Comparison of ENCODE assay signal across 8 cellular contexts in the genomic region with DNA sequence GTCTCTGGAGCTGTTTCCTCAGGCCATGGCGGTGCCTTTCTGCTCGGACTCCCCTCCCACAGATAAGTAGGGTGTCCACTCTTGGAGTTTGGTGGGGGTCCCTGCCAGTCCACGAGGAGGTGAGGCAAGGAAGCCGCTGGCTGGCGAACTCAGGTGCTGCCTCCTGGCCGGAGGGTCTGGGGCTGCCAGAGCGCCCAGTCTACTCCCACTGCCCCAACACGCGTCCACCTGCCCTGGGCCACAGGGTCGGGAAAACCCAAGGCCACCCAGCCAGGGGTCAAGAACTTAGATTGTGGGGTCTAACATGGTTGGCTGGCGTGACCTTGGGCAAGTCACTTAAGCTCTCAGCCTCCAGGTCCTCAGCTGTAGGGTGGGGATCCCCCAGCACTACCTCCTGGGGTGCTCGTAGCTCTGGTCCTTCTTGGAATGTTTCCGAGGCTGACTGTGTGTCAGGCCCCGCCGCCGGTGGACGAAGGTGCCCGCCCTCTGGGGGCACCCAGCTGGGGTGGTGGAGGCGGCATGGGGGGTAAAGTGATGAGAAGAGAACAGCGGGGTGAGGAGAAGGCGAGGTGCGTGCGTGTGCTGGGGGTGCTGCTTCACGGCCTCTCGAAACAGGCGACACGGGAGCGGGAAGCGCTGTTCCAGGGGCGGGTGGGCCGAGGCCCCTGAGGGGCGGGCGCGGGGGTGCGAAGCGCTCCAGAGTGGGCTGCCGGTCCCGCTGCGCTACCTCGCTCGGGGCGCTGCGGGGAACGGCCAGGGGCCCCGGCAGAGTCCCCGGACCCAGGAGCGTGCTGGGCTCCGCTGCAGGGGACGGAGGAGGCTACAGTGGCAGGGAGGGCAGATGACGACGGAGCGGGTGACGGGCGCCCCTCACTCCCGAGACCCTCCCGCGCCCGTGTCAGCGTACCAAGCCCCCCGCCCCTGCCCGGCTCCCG. TPM values are rescaled to one million over a fixed set of nuclear protein-coding genes. Genes with fewer than 3 reads are reported as not detected.
DNase-seq lines count a peak whose midpoint lies in the region; ATAC-seq, FAIRE-seq and TF ChIP-seq lines count a peak whose summit lies in the region.

No MANE protein-coding gene starts in this region.

- H3K79me2 ChIP-seq in OCI-LY7 (ENCODE audit: insufficient read depth, low read depth, low read length) = no peaks in the 10 kb centered on the region

- H3K4me2 ChIP-seq in OCI-LY7 (ENCODE audit: low read length) = peak overlapping the region; percentile 63

- no peaks in the 10 kb centered on the region for H3K9me2 ChIP-seq in OCI-LY7 (ENCODE audit: insufficient read depth, low read length)

- 50 to 67% methylated on average over 1 to 3 of the region's 62 CpGs for WGBS in esophagus squamous epithelium, 2 donors
- WGBS in psoas muscle, 3 donors = 17 to 39% (median 29%) methylated on average over 25 to 62 of the region's 62 CpGs

- POLR2A ChIA-PET in OCI-LY7 (lab: Charles Lee) = interaction anchor here (0.6 kb wide), 1 partner anchor 179 kb away, joined by 3 read pairs; a partner anchor contains a TSS

- DNase-seq in activated effector memory CD4-positive, alpha-beta T cell treated with anti-CD3 and anti-CD28 coated beads, Interleukin-2, amount 50 U/mL, for 16 hours = peak; percentile 66
- no peak for DNase-seq in activated effector memory CD4-positive, alpha-beta T cell treated with Interleukin-2 at 50 U/mL for 16 hours
- DNase-seq in OCI-LY7 (ENCODE audit: low spot score) (no peak), esophagus squamous epithelium (lab: John Stamatoyannopoulos, UW) (no peak), psoas muscle (no peak), D721Med (ENCODE audit: insufficient read length, low spot score) (no peak), DMS153 (lab: John Stamatoyannopoulos, UW) (no peak), kidney glomerular epithelial cell (lab: John Stamatoyannopoulos, UW) (no peak)

- peaks cover 0 to 52% (median 2%) of the 10 kb centered on the region in 4 donors for H3K27me3 ChIP-seq in esophagus squamous epithelium
- peaks cover 0 to 18% (median 1%) of the 10 kb centered on the region in 3 donors for H3K27me3 ChIP-seq in psoas muscle (ENCODE audit: insufficient read depth in 3 of 3, low read length in 2 of 3)

- no peak for TF ChIP-seq CTCF in OCI-LY7 (conservative IDR thresholded peaks at IDR 0.05; ENCODE audit: low read length)
- no peak for TF ChIP-seq CTCF in esophagus squamous epithelium (IDR thresholded peaks at IDR 0.05)
- no peak for TF ChIP-seq CTCF in psoas muscle (IDR thresholded peaks at IDR 0.05)
- no peak for TF ChIP-seq CTCF in D721Med (IDR thresholded peaks at IDR 0.05; ENCODE audit: insufficient read depth, missing control alignments)

- no peaks in the 10 kb centered on the region for H3K36me3 ChIP-seq in OCI-LY7 (ENCODE audit: insufficient read depth, low read length)
- no peaks in the 10 kb centered on the region for H3K36me3 ChIP-seq in esophagus squamous epithelium
- no peaks in the 10 kb centered on the region for H3K36me3 ChIP-seq in psoas muscle (ENCODE audit: insufficient read depth in 1 of 2, low read depth in 1 of 2)

- no peak for TF ChIP-seq POLR2A in esophagus squamous epithelium (IDR thresholded peaks at IDR 0.05)

- intact Hi-C loops in OCI-LY7 (cut with micrococcal nuclease; ENCODE audit: unreplicated experiment) = no loop called here
- intact Hi-C loops in esophagus squamous epithelium (cut with DNase I) = no loop called here
- intact Hi-C loops in psoas muscle (cut with DNase I) = loop anchor here (5.0 kb wide), 1 partner anchor 34 kb away; no protein-coding TSS in a partner anchor

- H2AFZ ChIP-seq in OCI-LY7 (ENCODE audit: low read length) = no peak overlapping the region; the same call in 1 of the 2 replicates

- no peaks in the 10 kb centered on the region for H4K20me1 ChIP-seq in OCI-LY7 (ENCODE audit: insufficient read depth, low read length)

- H3K4me3 ChIP-seq in OCI-LY7 (ENCODE audit: low read depth, low read length, poor library complexity, severe bottlenecking) (peak overlapping the region; percentile 67), esophagus squamous epithelium (peak overlapping the region; percentile 27 to 71 (median 58)), psoas muscle (peak overlapping the region; percentile 73)

- no peaks in the 10 kb centered on the region for H3K9me3 ChIP-seq in OCI-LY7 (ENCODE audit: low read length)
- H3K9me3 ChIP-seq in esophagus squamous epithelium = no peaks in the 10 kb centered on the region
- H3K9me3 ChIP-seq in psoas muscle = no peaks in the 10 kb centered on the region

- ATAC-seq in psoas muscle = no peak

- FAIRE-seq in D721Med (lab: Jason Lieb, UNC) = no peak

- peaks cover 14% of the 10 kb centered on the region for H3K4me1 ChIP-seq in OCI-LY7 (ENCODE audit: insufficient read depth, low read length, poor library complexity, severe bottlenecking)
- peaks cover 19 to 50% (median 24%) of the 10 kb centered on the region in 3 donors for H3K4me1 ChIP-seq in esophagus squamous epithelium
- H3K4me1 ChIP-seq in psoas muscle = peaks cover 8% of the 10 kb centered on the region

- CTCF ChIA-PET in OCI-LY7 (lab: Charles Lee; ENCODE audit: unreplicated experiment) = no interaction called here

- no TSS peak for BruUV-seq in OCI-LY7 (replicated peaks; lab: Mats Ljungman, UMichigan)

- H3K27ac ChIP-seq in OCI-LY7 (ENCODE audit: low read depth, low read length, poor library complexity, severe bottlenecking) (no peak overlapping the region), esophagus squamous epithelium (no peak overlapping the region), psoas muscle (no peak overlapping the region)

RNA-seq across cellular contexts. Expression of a gene that starts 1.2 kb away (rescaled TPM):
- total RNA-seq in OCI-LY7 (2014; rRNA removed; shearing (Covaris generic)) = 0.46 TPM in 1 of 2 replicates, not detected in the other
- total RNA-seq in OCI-LY7 (2022) (0.42 and 0.68 TPM in 2 replicates), esophagus squamous epithelium (1 to 10 TPM in 1 of 4 donors, under 1 TPM in 2, not detected in 1; 0.57 to 1.1 (median 0.79) TPM), psoas muscle (1 to 10 TPM in 2 of 4 donors, under 1 TPM in 2; 0.09 to 2.6 (median 1.3) TPM)
- polyA plus RNA-seq in psoas muscle = 10 to 100 TPM in 1 of 3 donors, 1 to 10 TPM in 1, under 1 TPM in 1; 0.86 to 27.9 (median 2.8) TPM

RNA-seq across cellular contexts. Expression of a gene that starts 13.5 kb away (rescaled TPM):
- not detected in 2 replicates for total RNA-seq in OCI-LY7 (2014; rRNA removed; shearing (Covaris generic))
- total RNA-seq in OCI-LY7 (2022) (0.74 and 1.1 TPM in 2 replicates), esophagus squamous epithelium (1 to 10 TPM in 1 of 4 donors, under 1 TPM in 2, not detected in 1; 0.57 to 1.9 (median 0.85) TPM), psoas muscle (1 to 10 TPM; 1.1 to 3.4 (median 1.2) TPM)
- 1 to 10 TPM; 1.5 to 2.0 (median 1.7) TPM for polyA plus RNA-seq in psoas muscle

RNA-seq across cellular contexts. Expression of a gene that starts 55.8 kb away (rescaled TPM):
- total RNA-seq in OCI-LY7 (2014; rRNA removed; shearing (Covaris generic)) = 295 and 423 TPM in 2 replicates
- 288 and 341 TPM in 2 replicates for total RNA-seq in OCI-LY7 (2022)
- 100 to 1,000 TPM in 3 of 4 donors, 10 to 100 TPM in 1; 81.4 to 225 (median 140) TPM for total RNA-seq in esophagus squamous epithelium
- total RNA-seq in psoas muscle = 100 to 1,000 TPM; 114 to 134 (median 116) TPM
- polyA plus RNA-seq in psoas muscle = 100 to 1,000 TPM in 1 of 3 donors, 10 to 100 TPM in 2; 52.6 to 121 (median 68.2) TPM

Comparison
In these comparisons a context has a peak if more than half of its experiments do, and no peak if none do; other contexts are left out.
1. intact Hi-C loops: an anchor here in psoas muscle (5.0 kb wide); none called in OCI-LY7 and esophagus squamous epithelium.